27 cellular contexts compared by ENCODE assay signal in genomic region chr6:113149511-113149910, GRCh38.
"Had no signal": no experiment of that assay in that cellular context is flagged by ENCODE, and none has a peak within 500 bp of the region (broad histone marks: within the 10 kb centered on the region; RNA-seq: fewer than 3 reads in every experiment).

No MANE protein-coding gene starts in this region.

- H3K27me3 ChIP-seq: esophagus muscularis mucosa, ovary, right lobe of liver, uterus had no signal

- H3K36me3 ChIP-seq: esophagus muscularis mucosa, ovary, right lobe of liver, uterus, WERI-Rb-1 had no signal

- H3K4me1 ChIP-seq: esophagus muscularis mucosa, right lobe of liver, uterus had no signal

- H3K9me3 ChIP-seq: ovary, right lobe of liver, uterus had no signal

- ATAC-seq: activated CD4-positive, CD25-positive, alpha-beta regulatory T cell treated with anti-CD3 and anti-CD28 coated beads, Interleukin-2, amount 50 U/mL, for 24 hours; left cardiac atrium; left ventricle myocardium superior; right lobe of liver; stimulated activated memory B cell treated with anti-CD40 and anti-IgM and Interleukin-4, amounts not matched to agents 10 μg/mL and 1 μg/mL and 100 μg/mL, for 72 hours; stimulated activated naive CD8-positive, alpha-beta T cell treated with anti-CD3 and anti-CD28 coated beads, Interleukin-15, amount 100 ng/mL, for 72 hours; T-helper 17 cell had no signal

- H3K27ac ChIP-seq: esophagus muscularis mucosa, ovary, right lobe of liver, skin epidermis, uterus, WERI-Rb-1 had no signal

- H3K4me3 ChIP-seq: esophagus muscularis mucosa, ovary, right lobe of liver, skin epidermis, uterus had no signal

- DNase-seq: activated CD4-positive, alpha-beta T cell treated with anti-CD3 and anti-CD28 coated beads for 48 hours; activated CD4-positive, alpha-beta T cell treated with anti-CD3 and anti-CD28 coated beads, Interleukin-2, amount 50 U/mL, for 48 hours; activated CD8-positive, alpha-beta memory T cell treated with anti-CD3 and anti-CD28 coated beads, Interleukin-2, amount 50 U/mL, for 48 hours; activated gamma-delta T cell; activated naive CD4-positive, alpha-beta T cell treated with anti-CD3 and anti-CD28 coated beads, Interleukin-2, amount 10 ng/mL, durations not matched to agents 7 days and 5 days; activated naive CD8-positive, alpha-beta T cell treated with anti-CD3 and anti-CD28 coated beads, Interleukin-2, amount 10 ng/mL, durations not matched to agents 7 days and 5 days; activated T-cell treated with anti-CD3 and anti-CD28 coated beads, Interleukin-2, amount 50 U/mL, for 24 hours; amniotic stem cell; central memory CD4-positive, alpha-beta T cell; effector CD4-positive, alpha-beta T cell; left cardiac atrium; left ventricle myocardium superior; ovary; right lobe of liver; stimulated activated CD4-positive, alpha-beta T cell treated with anti-CD3 and anti-CD28 coated beads, Interleukin-1b, Interleukin-23, amount 100 ng/mL, for 48 hours; stimulated activated CD4-positive, alpha-beta T cell treated with anti-CD3 and anti-CD28 coated beads, Interleukin-4, amount 100 ng/mL, for 4 hours; stimulated activated CD8-positive, alpha-beta memory T cell treated with anti-CD3 and anti-CD28 coated beads, Interleukin-4, amount 100 ng/mL, for 48 hours; stimulated activated naive CD8-positive, alpha-beta T cell treated with anti-CD3 and anti-CD28 coated beads, Interleukin-15, amount 100 ng/mL, for 72 hours; substantia nigra; T-helper 17 cell; T1000; uterus; WERI-Rb-1 had no signal
